21 cellular contexts compared by ENCODE assay signal in the genomic region with DNA sequence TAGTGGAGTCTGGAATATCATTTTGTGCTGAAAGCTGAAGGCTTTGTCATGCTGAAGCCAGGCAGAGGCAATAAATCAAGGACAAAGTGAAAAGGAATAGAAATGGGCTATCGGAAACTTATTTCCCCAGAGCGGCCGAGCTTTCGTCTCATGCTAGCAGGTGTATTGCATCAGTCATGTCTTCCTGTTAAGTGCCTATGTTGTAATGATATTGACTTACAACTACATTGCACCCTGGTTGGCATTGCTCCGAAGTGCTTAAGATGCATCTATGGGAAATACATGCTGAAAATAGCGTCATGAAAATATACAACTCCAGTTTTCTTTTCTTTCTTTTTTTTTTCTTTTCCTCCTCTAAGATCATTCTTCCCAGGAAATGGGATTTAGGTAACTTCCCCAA.
"Had no signal": no experiment of that assay in that cellular context is flagged by ENCODE, and none has a peak within 500 bp of the region (broad histone marks: within the 10 kb centered on the region; RNA-seq: fewer than 3 reads in every experiment).

No MANE protein-coding gene starts in this region.

- ATAC-seq: heart left ventricle; left colon; mucosa of descending colon; naive thymus-derived CD8-positive, alpha-beta T cell; psoas muscle; sciatic nerve; stimulated activated naive B cell treated with anti-CD40 and anti-IgM and Interleukin-4, amounts not matched to agents 10 μg/mL and 1 μg/mL and 100 μg/mL, for 72 hours; stimulated activated naive CD8-positive, alpha-beta T cell treated with anti-CD3 and anti-CD28 coated beads, Interleukin-15, amount 100 ng/mL, for 72 hours had no signal

- H3K36me3 ChIP-seq: heart left ventricle, neutrophil, spleen, transverse colon had no signal

- H3K27me3 ChIP-seq: dorsolateral prefrontal cortex, heart left ventricle, neutrophil, spleen, testis, transverse colon had no signal

- H3K4me1 ChIP-seq: psoas muscle, spleen, testis, transverse colon had no signal

- H3K4me3 ChIP-seq: coronary artery, dorsolateral prefrontal cortex, heart left ventricle, mucosa of descending colon, psoas muscle, spleen, testis, transverse colon had no signal

- DNase-seq: dorsolateral prefrontal cortex; effector CD8-positive, alpha-beta T cell; foreskin melanocyte; heart left ventricle; hippocampal formation; left colon; mucosa of descending colon; naive thymus-derived CD8-positive, alpha-beta T cell; psoas muscle; retina; spleen; stimulated activated CD4-positive, alpha-beta T cell treated with anti-CD3 and anti-CD28 coated beads, Interleukin-15, amount 100 ng/mL, for 24 hours; stimulated activated CD4-positive, alpha-beta T cell treated with anti-CD3 and anti-CD28 coated beads, Interleukin-1b, Interleukin-23, amount 100 ng/mL, for 48 hours; stimulated activated CD4-positive, alpha-beta T cell treated with anti-CD3 and anti-CD28 coated beads, Interleukin-4, amount 100 ng/mL, for 4 hours; stimulated activated naive B cell treated with anti-CD40 and anti-IgM and Interleukin-4, amounts not matched to agents 10 μg/mL and 1 μg/mL and 100 μg/mL, for 72 hours; stimulated activated naive CD8-positive, alpha-beta T cell treated with anti-CD3 and anti-CD28 coated beads, Interleukin-15, amount 100 ng/mL, for 72 hours; testis; transverse colon had no signal

- H3K27ac ChIP-seq: coronary artery, dorsolateral prefrontal cortex, heart left ventricle, neutrophil, psoas muscle, spleen, testis, transverse colon had no signal

- H3K9me3 ChIP-seq: heart left ventricle, mucosa of descending colon, neutrophil, psoas muscle, testis, transverse colon had no signal
